In the genomic region with DNA sequence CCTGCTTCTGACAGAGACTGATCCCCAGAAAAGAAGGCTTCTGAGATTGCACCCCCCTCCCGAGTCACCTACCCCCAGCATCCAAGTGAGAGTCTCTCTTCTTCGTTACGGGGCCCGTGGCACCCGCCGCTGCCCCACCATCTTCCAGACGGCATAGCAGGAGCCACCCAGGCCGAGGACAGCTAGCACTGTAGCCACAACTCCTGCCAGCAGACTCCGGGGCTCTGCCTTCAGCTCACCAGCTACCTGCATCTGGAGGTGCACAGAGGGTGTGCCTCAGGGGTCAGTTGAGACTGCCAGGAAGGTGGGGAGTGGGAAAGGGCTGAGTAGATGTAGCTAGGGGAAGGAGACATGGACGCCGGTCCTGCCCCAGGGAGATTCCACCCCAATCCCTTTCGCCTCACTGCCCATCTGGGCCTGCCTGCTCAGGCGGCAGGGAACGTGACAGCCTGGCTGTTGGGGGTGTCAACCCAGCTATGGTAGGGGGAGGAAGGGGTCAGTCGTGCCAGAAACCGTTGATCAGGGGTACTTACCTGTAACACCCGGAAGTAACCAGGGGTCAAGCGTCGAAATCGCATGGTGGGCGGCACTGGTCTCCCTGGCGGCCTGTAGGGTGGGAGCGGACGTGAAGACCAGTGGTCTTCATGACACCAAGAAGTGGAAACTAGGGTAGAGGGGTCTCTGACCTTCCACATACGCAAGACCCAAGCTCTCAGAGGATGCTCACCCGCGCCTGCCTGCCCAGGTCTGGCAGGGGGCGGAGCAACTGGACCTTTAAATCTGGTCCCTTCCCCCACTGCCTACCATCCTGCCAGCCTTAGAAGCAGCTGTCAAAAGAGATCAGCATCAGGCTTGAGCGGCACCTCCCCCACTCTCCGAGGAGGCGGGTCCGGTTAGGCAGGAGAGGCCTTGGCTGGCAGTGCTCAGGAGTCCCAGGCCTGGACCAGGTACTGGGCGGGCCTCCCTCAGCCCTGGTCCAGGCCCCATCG, we compare ENCODE assay signal across 10 cellular contexts. TPM values are rescaled to one million over a fixed set of nuclear protein-coding genes. Genes with fewer than 3 reads are reported as not detected.
DNase-seq lines count a peak whose midpoint lies in the region; ATAC-seq, FAIRE-seq and TF ChIP-seq lines count a peak whose summit lies in the region.
"Had no signal": no experiment of that assay in that cellular context is flagged by ENCODE, and none has a peak within 500 bp of the region (broad histone marks: within the 10 kb centered on the region; RNA-seq: fewer than 3 reads in every experiment).

ZNF593OS (minus strand) TSS at position 749 of the 989 bp plus-strand sequence; CDS start at position 578, 171 bp downstream.

- CTCF ChIA-PET in BJ (lab: Yijun Ruan, JAX) (interaction anchor here (0.5 to 4.8 kb wide), 6 partner anchors 9 to 224 kb away, joined by 3 to 25 read pairs (median 5); partner anchors contain the start of gene CEP85), MCF 10A (lab: Yijun Ruan, JAX) (interaction anchor here (0.5 to 2.1 kb wide), 5 partner anchors 62 to 690 kb away, joined by 3 to 6 read pairs (median 4); partner anchors contain the start of gene CEP85)

- peak within 1 kb of the TSS; percentile 91 for H3K9ac ChIP-seq in HUES6 (ENCODE audit: low read length)

- peak within 1 kb of the TSS; percentile 93 for H3K27ac Mint-ChIP-seq in MCF 10A (ENCODE audit: low read depth, unreplicated experiment)
- H3K27ac Mint-ChIP-seq in naive B cell: peak within 1 kb of the TSS in 3 of 6 donors; percentile 75 to 91 (median 91)

- no peaks in the 10 kb centered on the region for H3K27me3 ChIP-seq in BJ (ENCODE audit: control insufficient read depth, insufficient read depth, low read length)
- H3K27me3 ChIP-seq in HUES6 (ENCODE audit: control insufficient read depth, insufficient read depth, low read length): peaks cover 12% of the 10 kb centered on the region; the same call in 1 of the 2 replicates

- POLR2A ChIA-PET in BJ (lab: Charles Lee): no interaction called here
- POLR2A ChIA-PET in MCF 10A (lab: Yijun Ruan, JAX): interaction anchor here (0.9 to 3.6 kb wide), 2 partner anchors 63 to 151 kb away, joined by 4 to 18 read pairs; partner anchors contain the start of gene CEP85

- H3K36me3 ChIP-seq in BJ (ENCODE audit: control insufficient read depth, insufficient read depth, low read length) (no peaks in the 10 kb centered on the region; the same call in 1 of the 2 replicates), HUES6 (ENCODE audit: control insufficient read depth, insufficient read depth, low read length) (peaks cover 9% of the 10 kb centered on the region)

- H3K9me3 Mint-ChIP-seq in MCF 10A (ENCODE audit: unreplicated experiment): no peaks in the 10 kb centered on the region
- H3K9me3 Mint-ChIP-seq in naive B cell: no peaks in the 10 kb centered on the region

- H3K27ac ChIP-seq in HUES6 (ENCODE audit: low read depth, low read length): no peak within 1 kb of the TSS

- TF ChIP-seq CTCF in BJ (IDR thresholded peaks at IDR 0.05; ENCODE audit: insufficient read depth, low read depth, low read length) (no peak), MCF 10A (IDR thresholded peaks at IDR 0.05; ENCODE audit: unreplicated experiment) (no peak)

- no peaks in the 10 kb centered on the region for H3K4me1 Mint-ChIP-seq in MCF 10A (ENCODE audit: insufficient read depth, unreplicated experiment)
- peaks cover 6 to 25% (median 11%) of the 10 kb centered on the region in 3 donors for H3K4me1 Mint-ChIP-seq in naive B cell

- no peak for DNase-seq in BJ (ENCODE audit: low read depth)
- no peak for DNase-seq in MCF 10A (ENCODE audit: unreplicated experiment)
- no peak for DNase-seq in naive B cell
- no peak for DNase-seq in DMS53 (lab: John Stamatoyannopoulos, UW)
- DNase-seq in GM19239 (ENCODE audit: insufficient read length, low spot score): no peak

- H3K9me3 ChIP-seq in HUES6 (ENCODE audit: control insufficient read depth, insufficient read depth, low read depth, low read length): no peaks in the 10 kb centered on the region

- intact Hi-C loops in MCF 10A (cut with micrococcal nuclease): no loop called here

- peak within 1 kb of the TSS; percentile 86 for H3K4me3 Mint-ChIP-seq in MCF 10A (ENCODE audit: unreplicated experiment)
- H3K4me3 Mint-ChIP-seq in naive B cell: peak within 1 kb of the TSS; percentile 89 to 95 (median 91)

- ATAC-seq in naive B cell (ENCODE audit: low read depth in 2 of 2): no peak
- ATAC-seq in GM21447 (IDR thresholded peaks at IDR 0.05; ENCODE audit: unreplicated experiment): no peak
- ATAC-seq in HG03280 (IDR thresholded peaks at IDR 0.05; ENCODE audit: unreplicated experiment): no peak

- H3K4me1 ChIP-seq in HUES6 (ENCODE audit: control insufficient read depth, insufficient read depth, low read length): peaks cover 21% of the 10 kb centered on the region

- H3K27me3 Mint-ChIP-seq in MCF 10A (ENCODE audit: insufficient read depth, unreplicated experiment) (no peaks in the 10 kb centered on the region), naive B cell (no peaks in the 10 kb centered on the region)

- H3K4me3 ChIP-seq in BJ (ENCODE audit: low read depth, low read length) (peak within 1 kb of the TSS; percentile 58), HUES6 (ENCODE audit: low read depth, low read length) (peak within 1 kb of the TSS; percentile 89)

- no TSS peak for BruUV-seq in MCF 10A (replicated peaks; lab: Mats Ljungman, UMichigan)

- H3K36me3 Mint-ChIP-seq in MCF 10A (ENCODE audit: insufficient read depth, unreplicated experiment) (no peaks in the 10 kb centered on the region), naive B cell (no peaks in the 10 kb centered on the region)

- no peak for FAIRE-seq in GM19239 (lab: Jason Lieb, UNC)
- FAIRE-seq: urothelium cell line had no signal

RNA-seq across cellular contexts. Expression of gene ZNF593OS, which starts in this region (rescaled TPM):
- not detected in 2 replicates for polyA plus RNA-seq in BJ (2011; rRNA removed)
- polyA minus RNA-seq in BJ (2011; rRNA and poly(A)+ RNA removed): not detected in 2 replicates
- not detected in 2 replicates for total RNA-seq in MCF 10A (2022)
- polyA plus RNA-seq in naive B cell (ENCODE audit: low read depth in 6 of 6): 1 to 10 TPM in 5 of 6 donors, under 1 TPM in 1; 0.96 to 3.5 (median 1.9) TPM
- total RNA-seq: lower leg skin had no signal
